In the genomic region with DNA sequence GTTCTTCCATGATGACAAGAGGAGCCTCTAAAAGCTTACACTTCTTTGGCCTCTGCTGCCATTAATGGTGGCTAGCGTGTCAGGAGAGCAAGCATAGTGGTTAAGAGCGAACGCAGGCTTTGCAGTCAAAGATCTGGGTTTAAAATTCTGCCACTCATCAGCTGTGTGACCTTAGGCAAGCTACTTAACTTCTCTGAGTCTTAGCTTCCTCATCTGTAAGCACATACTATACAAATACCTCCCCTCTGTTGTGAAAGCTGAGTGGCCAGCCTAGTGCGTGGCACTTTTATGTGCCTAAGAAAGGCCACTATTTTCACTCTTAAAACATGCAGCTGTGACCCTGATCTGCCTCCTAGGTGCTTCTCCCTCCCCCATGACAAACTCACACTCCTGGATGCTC, we compare ENCODE assay signal across 16 cellular contexts.
"Had no signal": no experiment of that assay in that cellular context is flagged by ENCODE, and none has a peak within 500 bp of the region (broad histone marks: within the 10 kb centered on the region; RNA-seq: fewer than 3 reads in every experiment).

No MANE protein-coding gene starts in this region.

- DNase-seq: activated naive CD8-positive, alpha-beta T cell treated with anti-CD3 and anti-CD28 coated beads, Interleukin-2, amount 10 ng/mL, durations not matched to agents 7 days and 5 days; anterior cingulate cortex; brain microvascular endothelial cell; hippocampal formation; occipital lobe; stimulated activated CD4-positive, alpha-beta T cell treated with anti-CD3 and anti-CD28 coated beads, Interleukin-15, amount 100 ng/mL, for 24 hours; stimulated activated CD4-positive, alpha-beta T cell treated with anti-CD3 and anti-CD28 coated beads, Interleukin-4, amount 100 ng/mL, for 1 hour; stimulated activated naive B cell treated with anti-CD40 and anti-IgM and Interleukin-4, amounts not matched to agents 10 μg/mL and 1 μg/mL and 100 μg/mL, for 72 hours had no signal

- H3K27ac ChIP-seq: brain microvascular endothelial cell, right atrium auricular region had no signal

- FAIRE-seq: endometrium had no signal

- H3K4me3 ChIP-seq: right atrium auricular region, skin epidermis, tibial nerve had no signal

- H3K9me3 Mint-ChIP-seq: activated naive CD8-positive, alpha-beta T cell treated with anti-CD3 and anti-CD28 coated beads, Interleukin-2, amount 10 ng/mL, durations not matched to agents 7 days and 5 days; nephron; stimulated activated naive B cell treated with anti-CD40 and anti-IgM and Interleukin-4, amounts not matched to agents 10 μg/mL and 1 μg/mL and 100 μg/mL, for 72 hours; T-helper 2 cell treated with Interferon-gamma antibody and Interleukin-4, amounts not matched to agents 5 μg/mL and 100 μg/mL, for 36 hours had no signal

- H3K27me3 Mint-ChIP-seq: activated naive CD8-positive, alpha-beta T cell treated with anti-CD3 and anti-CD28 coated beads, Interleukin-2, amount 10 ng/mL, durations not matched to agents 7 days and 5 days; progenitor cell of endocrine pancreas; stimulated activated naive B cell treated with anti-CD40 and anti-IgM and Interleukin-4, amounts not matched to agents 10 μg/mL and 1 μg/mL and 100 μg/mL, for 72 hours had no signal

- H3K4me3 Mint-ChIP-seq: activated naive CD8-positive, alpha-beta T cell treated with anti-CD3 and anti-CD28 coated beads, Interleukin-2, amount 10 ng/mL, durations not matched to agents 7 days and 5 days; nephron; stimulated activated naive B cell treated with anti-CD40 and anti-IgM and Interleukin-4, amounts not matched to agents 10 μg/mL and 1 μg/mL and 100 μg/mL, for 72 hours; T-helper 2 cell treated with Interferon-gamma antibody and Interleukin-4, amounts not matched to agents 5 μg/mL and 100 μg/mL, for 36 hours had no signal

- ATAC-seq: esophagus mucosa; stimulated activated naive B cell treated with anti-CD40 and anti-IgM and Interleukin-4, amounts not matched to agents 10 μg/mL and 1 μg/mL and 100 μg/mL, for 72 hours had no signal

- H3K9me3 ChIP-seq: right atrium auricular region, tibial nerve had no signal

- H3K27me3 ChIP-seq: brain microvascular endothelial cell, right atrium auricular region, tibial nerve had no signal

- H3K27ac Mint-ChIP-seq: activated naive CD8-positive, alpha-beta T cell treated with anti-CD3 and anti-CD28 coated beads, Interleukin-2, amount 10 ng/mL, durations not matched to agents 7 days and 5 days; nephron; progenitor cell of endocrine pancreas; stimulated activated naive B cell treated with anti-CD40 and anti-IgM and Interleukin-4, amounts not matched to agents 10 μg/mL and 1 μg/mL and 100 μg/mL, for 72 hours; T-helper 2 cell treated with Interferon-gamma antibody and Interleukin-4, amounts not matched to agents 5 μg/mL and 100 μg/mL, for 36 hours had no signal
